6 cellular contexts compared by ENCODE assay signal in the genomic region with DNA sequence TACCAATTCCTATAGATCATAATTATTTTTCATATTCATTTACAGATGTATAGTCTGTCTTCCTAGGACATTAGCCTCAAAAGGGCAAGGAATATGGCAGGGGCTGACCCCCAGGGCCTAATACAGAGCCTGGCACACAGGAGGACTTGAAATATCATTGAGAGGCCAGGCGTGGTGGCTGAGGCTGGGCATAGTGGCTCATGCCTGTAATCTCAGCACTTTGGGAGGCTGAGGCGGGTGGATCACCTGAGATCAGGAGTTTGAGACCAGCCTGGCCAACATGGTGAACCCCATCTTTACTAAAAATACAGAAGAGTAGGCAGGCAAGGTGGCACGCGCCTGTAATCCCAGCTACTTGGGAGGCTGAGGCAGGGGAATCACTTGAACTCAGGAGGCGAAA. TPM values are rescaled to one million over a fixed set of nuclear protein-coding genes. Genes with fewer than 3 reads are reported as not detected.
"Had no signal": no experiment of that assay in that cellular context is flagged by ENCODE, and none has a peak within 500 bp of the region (broad histone marks: within the 10 kb centered on the region; RNA-seq: fewer than 3 reads in every experiment).

No MANE protein-coding gene starts in this region.

RNA-seq across cellular contexts. Expression of a gene that starts 57.6 kb away (rescaled TPM):
- total RNA-seq: HepG2, HT-29, HT1080, IMR-90, K562 had no signal
- polyA plus RNA-seq: HepG2, IgD-negative memory B cell, IMR-90, K562 had no signal
